11 cellular contexts compared by ENCODE assay signal in genomic region chr4:2445571-2445970, GRCh38. TPM values are rescaled to one million over a fixed set of nuclear protein-coding genes. Genes with fewer than 3 reads are reported as not detected.
"Had no signal": no experiment of that assay in that cellular context is flagged by ENCODE, and none has a peak within 500 bp of the region (broad histone marks: within the 10 kb centered on the region; RNA-seq: fewer than 3 reads in every experiment).

No MANE protein-coding gene starts in this region.

- H3K27ac Mint-ChIP-seq: GM23338, H9, HFFc6 had no signal

- H3K4me1 ChIP-seq: HAP-1 had no signal

- DNase-seq: GM23248, GOT3, H7, H9, HCEC 1CT, HFFc6 had no signal

- H3K4me3 ChIP-seq: GM23248, GM23338, HAP-1 had no signal

- ATAC-seq: GM23338, HCT116 had no signal

- H3K36me3 ChIP-seq: HAP-1 had no signal

- H2AFZ ChIP-seq: GM23248, GM23338 had no signal

- H3K9me3 Mint-ChIP-seq: GM23338, H9, HFFc6 had no signal

- H3K27ac ChIP-seq: GM23248 had no signal

- H3K4me3 Mint-ChIP-seq: GM23338, H9, HFFc6 had no signal

- FAIRE-seq: H1 had no signal

- H3K9me3 ChIP-seq: HAP-1 had no signal

- H3K4me2 ChIP-seq: GM23338 had no signal

- H3K9ac ChIP-seq: GM23248 had no signal

RNA-seq across cellular contexts. Expression of gene CFAP99, which starts 26.8 kb away (rescaled TPM):
- total RNA-seq: GM23248, GM23338, H1, H4, H7, HFFc6 had no signal
- polyA plus RNA-seq: GM23248, GM23338, H1 had no signal
